Comparison of ENCODE assay signal across 1 cellular context in the genomic region with DNA sequence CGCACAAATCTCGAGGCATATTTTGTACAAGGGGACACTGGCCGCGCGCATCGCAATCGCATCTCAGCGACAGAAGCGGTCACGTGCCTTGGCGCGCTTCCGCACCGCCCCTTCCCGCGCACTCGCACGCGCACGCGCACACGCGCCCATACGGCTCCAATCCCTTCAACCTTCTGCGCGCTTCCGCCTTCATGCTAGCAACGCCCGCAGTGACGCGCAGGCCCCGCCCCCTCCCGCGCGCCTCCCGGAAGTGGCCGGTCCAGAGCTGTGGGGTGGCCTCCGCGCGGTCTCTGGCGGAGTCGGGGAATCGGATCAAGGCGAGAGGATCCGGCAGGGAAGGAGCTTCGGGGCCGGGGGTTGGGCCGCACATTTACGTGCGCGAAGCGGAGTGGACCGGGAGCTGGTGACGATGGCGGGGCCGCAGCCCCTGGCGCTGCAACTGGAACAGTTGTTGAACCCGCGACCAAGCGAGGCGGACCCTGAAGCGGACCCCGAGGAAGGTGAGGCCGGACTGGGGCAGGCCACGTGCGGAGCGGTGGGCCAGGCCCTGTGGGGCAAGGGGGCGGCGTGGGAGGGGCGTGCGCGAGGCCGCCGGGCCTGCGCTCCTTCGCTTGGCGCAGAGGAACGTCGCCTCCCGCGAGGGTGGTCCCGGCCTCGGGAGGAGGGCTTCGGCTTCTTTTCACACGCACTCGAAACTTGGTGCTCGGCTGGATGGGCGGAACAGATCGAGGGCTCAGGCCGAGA.
TF ChIP-seq lines count a peak whose summit lies in the region.

AATF (plus strand) TSS at position 238 of the 744 bp plus-strand sequence; CDS start at position 410, 172 bp downstream.

TF ChIP-seq in HepG2, 621 proteins besides CTCF, POLR2A, EP300 and RAD21 (continued from another document and continues in another):
- TF ChIP-seq CEBPB (IDR thresholded peaks at IDR 0.05; ENCODE audit: borderline replicate concordance, low read depth, low read length) (no peak), FOXM1 (CRISPR knock-in tag; IDR thresholded peaks at IDR 0.05) (peak; percentile 90; the same call in 1 of the 2 replicates), ZNF142 (CRISPR knock-in tag; IDR thresholded peaks at IDR 0.05) (peak; percentile 97), ZNF740 (CRISPR knock-in tag; IDR thresholded peaks at IDR 0.05) (peak; percentile 75; the same call in 1 of the 2 replicates), NFYC (CRISPR knock-in tag; IDR thresholded peaks at IDR 0.05) (peak; percentile 60), ZNF33A (CRISPR knock-in tag; IDR thresholded peaks at IDR 0.05; ENCODE audit: borderline replicate concordance) (peak; percentile 80; the same call in 1 of the 2 replicates), ZC3H13 (CRISPR knock-in tag; IDR thresholded peaks at IDR 0.05) (peak; percentile 95), EEA1 (CRISPR knock-in tag; IDR thresholded peaks at IDR 0.05; ENCODE audit: borderline replicate concordance) (peak; percentile 99), ZNF775 (CRISPR knock-in tag; IDR thresholded peaks at IDR 0.05; ENCODE audit: borderline replicate concordance) (peak; percentile 87; the same call in 1 of the 2 replicates), HNRNPH1 (optimal IDR thresholded peaks at IDR 0.05; ENCODE audit: low read depth, low read length) (no peak), SMARCC2 (IDR thresholded peaks at IDR 0.05) (no peak), YEATS2 (CRISPR knock-in tag; IDR thresholded peaks at IDR 0.05; ENCODE audit: borderline replicate concordance) (peak; percentile 92), ZNF260 (CRISPR knock-in tag; IDR thresholded peaks at IDR 0.05; ENCODE audit: borderline replicate concordance, low read depth) (no peak), MTA3 (CRISPR knock-in tag; IDR thresholded peaks at IDR 0.05) (no peak), MAFK (conservative IDR thresholded peaks at IDR 0.05 in 1 of 2, IDR thresholded peaks at IDR 0.05 in 1 of 2; ENCODE audit: low read length in 2 of 2) (no peak), NKX3-1 (CRISPR knock-in tag; IDR thresholded peaks at IDR 0.05) (peak; percentile 96), ZBTB33 (CRISPR knock-in tag; IDR thresholded peaks at IDR 0.05) (peak; percentile 63; the same call in 1 of the 2 replicates), ZNF432 (CRISPR knock-in tag; IDR thresholded peaks at IDR 0.05; ENCODE audit: borderline replicate concordance) (peak; percentile 88; the same call in 1 of the 2 replicates), GLI4 (CRISPR knock-in tag; IDR thresholded peaks at IDR 0.05; ENCODE audit: borderline replicate concordance) (peak; percentile 97; the same call in 1 of the 2 replicates), RFXANK (CRISPR knock-in tag; IDR thresholded peaks at IDR 0.05) (0 out of 2 replicates have a peak, but pooled peaks have one; percentile 32), ZSCAN5A (CRISPR knock-in tag; IDR thresholded peaks at IDR 0.05; ENCODE audit: borderline replicate concordance) (peak; percentile 92), GFI1 (CRISPR knock-in tag; IDR thresholded peaks at IDR 0.05; ENCODE audit: borderline replicate concordance) (peak; percentile 94), CBFB (CRISPR knock-in tag; IDR thresholded peaks at IDR 0.05) (0 out of 2 replicates have a peak, but pooled peaks have one; percentile 87), ADNP (CRISPR knock-in tag; IDR thresholded peaks at IDR 0.05) (no peak), MEF2D (CRISPR knock-in tag; IDR thresholded peaks at IDR 0.05) (peak; percentile 98), HMGXB3 (CRISPR knock-in tag; IDR thresholded peaks at IDR 0.05; ENCODE audit: borderline replicate concordance) (peak; percentile 54; the same call in 1 of the 2 replicates), HNRNPK (IDR thresholded peaks at IDR 0.05; ENCODE audit: low read depth, low read length, poor library complexity, severe bottlenecking) (peak; percentile 86), ESRRA (CRISPR knock-in tag; IDR thresholded peaks at IDR 0.05; ENCODE audit: low read depth) (peak; percentile 73; the same call in 1 of the 2 replicates)
- TF ChIP-seq, protein P1, sequence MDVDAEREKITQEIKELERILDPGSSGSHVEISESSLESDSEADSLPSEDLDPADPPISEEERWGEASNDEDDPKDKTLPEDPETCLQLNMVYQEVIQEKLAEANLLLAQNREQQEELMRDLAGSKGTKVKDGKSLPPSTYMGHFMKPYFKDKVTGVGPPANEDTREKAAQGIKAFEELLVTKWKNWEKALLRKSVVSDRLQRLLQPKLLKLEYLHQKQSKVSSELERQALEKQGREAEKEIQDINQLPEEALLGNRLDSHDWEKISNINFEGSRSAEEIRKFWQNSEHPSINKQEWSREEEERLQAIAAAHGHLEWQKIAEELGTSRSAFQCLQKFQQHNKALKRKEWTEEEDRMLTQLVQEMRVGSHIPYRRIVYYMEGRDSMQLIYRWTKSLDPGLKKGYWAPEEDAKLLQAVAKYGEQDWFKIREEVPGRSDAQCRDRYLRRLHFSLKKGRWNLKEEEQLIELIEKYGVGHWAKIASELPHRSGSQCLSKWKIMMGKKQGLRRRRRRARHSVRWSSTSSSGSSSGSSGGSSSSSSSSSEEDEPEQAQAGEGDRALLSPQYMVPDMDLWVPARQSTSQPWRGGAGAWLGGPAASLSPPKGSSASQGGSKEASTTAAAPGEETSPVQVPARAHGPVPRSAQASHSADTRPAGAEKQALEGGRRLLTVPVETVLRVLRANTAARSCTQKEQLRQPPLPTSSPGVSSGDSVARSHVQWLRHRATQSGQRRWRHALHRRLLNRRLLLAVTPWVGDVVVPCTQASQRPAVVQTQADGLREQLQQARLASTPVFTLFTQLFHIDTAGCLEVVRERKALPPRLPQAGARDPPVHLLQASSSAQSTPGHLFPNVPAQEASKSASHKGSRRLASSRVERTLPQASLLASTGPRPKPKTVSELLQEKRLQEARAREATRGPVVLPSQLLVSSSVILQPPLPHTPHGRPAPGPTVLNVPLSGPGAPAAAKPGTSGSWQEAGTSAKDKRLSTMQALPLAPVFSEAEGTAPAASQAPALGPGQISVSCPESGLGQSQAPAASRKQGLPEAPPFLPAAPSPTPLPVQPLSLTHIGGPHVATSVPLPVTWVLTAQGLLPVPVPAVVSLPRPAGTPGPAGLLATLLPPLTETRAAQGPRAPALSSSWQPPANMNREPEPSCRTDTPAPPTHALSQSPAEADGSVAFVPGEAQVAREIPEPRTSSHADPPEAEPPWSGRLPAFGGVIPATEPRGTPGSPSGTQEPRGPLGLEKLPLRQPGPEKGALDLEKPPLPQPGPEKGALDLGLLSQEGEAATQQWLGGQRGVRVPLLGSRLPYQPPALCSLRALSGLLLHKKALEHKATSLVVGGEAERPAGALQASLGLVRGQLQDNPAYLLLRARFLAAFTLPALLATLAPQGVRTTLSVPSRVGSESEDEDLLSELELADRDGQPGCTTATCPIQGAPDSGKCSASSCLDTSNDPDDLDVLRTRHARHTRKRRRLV (CRISPR knock-in tag; IDR thresholded peaks at IDR 0.05): peak; percentile 92
- TF ChIP-seq, protein P2, sequence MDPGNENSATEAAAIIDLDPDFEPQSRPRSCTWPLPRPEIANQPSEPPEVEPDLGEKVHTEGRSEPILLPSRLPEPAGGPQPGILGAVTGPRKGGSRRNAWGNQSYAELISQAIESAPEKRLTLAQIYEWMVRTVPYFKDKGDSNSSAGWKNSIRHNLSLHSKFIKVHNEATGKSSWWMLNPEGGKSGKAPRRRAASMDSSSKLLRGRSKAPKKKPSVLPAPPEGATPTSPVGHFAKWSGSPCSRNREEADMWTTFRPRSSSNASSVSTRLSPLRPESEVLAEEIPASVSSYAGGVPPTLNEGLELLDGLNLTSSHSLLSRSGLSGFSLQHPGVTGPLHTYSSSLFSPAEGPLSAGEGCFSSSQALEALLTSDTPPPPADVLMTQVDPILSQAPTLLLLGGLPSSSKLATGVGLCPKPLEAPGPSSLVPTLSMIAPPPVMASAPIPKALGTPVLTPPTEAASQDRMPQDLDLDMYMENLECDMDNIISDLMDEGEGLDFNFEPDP (CRISPR knock-in tag; conservative IDR thresholded peaks at IDR 0.05): peak; percentile 95; the same call in 1 of the 2 replicates
